In the genomic region with DNA sequence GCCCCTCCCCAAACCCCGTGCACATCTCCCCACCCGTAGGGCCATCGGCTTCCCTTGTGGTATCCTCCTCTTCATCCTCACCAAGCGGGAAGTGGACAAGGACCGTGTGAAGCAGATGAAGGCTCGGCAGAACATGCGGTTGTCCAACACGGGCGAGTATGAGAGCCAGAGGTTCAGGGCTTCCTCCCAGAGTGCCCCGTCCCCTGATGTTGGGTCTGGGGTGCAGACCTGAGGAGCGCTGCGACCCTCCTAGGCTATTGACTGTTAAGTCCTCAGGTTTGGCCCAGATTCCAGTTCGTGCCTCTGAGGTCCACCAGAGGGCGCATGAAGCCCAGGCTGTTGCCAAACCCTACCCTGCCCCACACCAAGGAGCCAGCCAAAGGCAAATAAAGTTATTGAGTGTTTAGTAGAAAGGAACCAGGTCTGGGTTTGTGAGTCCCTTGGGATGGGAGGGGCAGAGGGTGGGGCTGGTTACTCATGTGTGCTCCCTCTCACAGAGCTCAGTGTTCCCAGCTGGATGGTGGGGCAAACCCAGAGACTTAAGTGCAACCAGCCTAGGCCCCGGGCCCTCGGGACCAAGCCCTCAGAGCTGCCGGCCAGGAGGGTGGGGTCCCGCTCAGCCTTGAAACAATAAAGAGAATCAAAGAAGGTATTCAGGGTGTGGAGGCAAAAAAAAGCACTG, we compare ENCODE assay signal across 8 cellular contexts. TPM values are rescaled to one million over a fixed set of nuclear protein-coding genes. Genes with fewer than 3 reads are reported as not detected.
DNase-seq lines count a peak whose midpoint lies in the region; ATAC-seq and TF ChIP-seq lines count a peak whose summit lies in the region.

No MANE protein-coding gene starts in this region.

- H3K4me1 ChIP-seq in tibial nerve: peaks cover 5 to 68% (median 33%) of the 10 kb centered on the region in 4 donors

- POLR2A ChIA-PET in AG04450 (lab: Yijun Ruan, JAX): interaction anchor here (0.7 to 3.0 kb wide), 4 partner anchors 12 to 25 kb away, joined by 4 to 17 read pairs (median 5); no protein-coding TSS in a partner anchor

- no peaks in the 10 kb centered on the region; the same call in 1 of the 2 replicates for H3K9me3 ChIP-seq in AG04450 (ENCODE audit: control insufficient read depth, insufficient read depth, low read length)
- H3K9me3 ChIP-seq in tibial nerve: no peaks in the 10 kb centered on the region

- H3K36me3 Mint-ChIP-seq in activated naive CD4-positive, alpha-beta T cell treated with anti-CD3 and anti-CD28 coated beads, Interleukin-2, amount 50 U/mL, for 24 hours: peaks cover 10% of the 10 kb centered on the region
- H3K36me3 Mint-ChIP-seq in glutamatergic neuron (ENCODE audit: unreplicated experiment): no peaks in the 10 kb centered on the region

- no peaks in the 10 kb centered on the region for H3K27me3 Mint-ChIP-seq in activated naive CD4-positive, alpha-beta T cell treated with anti-CD3 and anti-CD28 coated beads, Interleukin-2, amount 50 U/mL, for 24 hours
- peaks cover 13% of the 10 kb centered on the region for H3K27me3 Mint-ChIP-seq in glutamatergic neuron (ENCODE audit: unreplicated experiment)

- H3K4me3 Mint-ChIP-seq in activated naive CD4-positive, alpha-beta T cell treated with anti-CD3 and anti-CD28 coated beads, Interleukin-2, amount 50 U/mL, for 24 hours: peak overlapping the region; percentile 33
- peak overlapping the region; percentile 31 for H3K4me3 Mint-ChIP-seq in glutamatergic neuron (ENCODE audit: unreplicated experiment)

- no peak for DNase-seq in AG04450 (ENCODE audit: low read depth, low spot score)
- DNase-seq in MV-4-11 (lab: John Stamatoyannopoulos, UW): peak; percentile 68
- DNase-seq in glutamatergic neuron: peak; percentile 86
- peak; percentile 66 to 97 (median 84) for DNase-seq in posterior cingulate gyrus
- peak; percentile 92 for DNase-seq in tibial nerve (ENCODE audit: low spot score in 2 of 2)

- H3K27ac ChIP-seq in AG04450 (ENCODE audit: low read depth, low read length) (peak overlapping the region; percentile 31), tibial nerve (peak overlapping the region; percentile 47 to 95 (median 74))

- peak; percentile 93 for TF ChIP-seq CTCF in AG04450 (IDR thresholded peaks at IDR 0.05; ENCODE audit: low read depth, low read length)
- TF ChIP-seq CTCF in glutamatergic neuron (IDR thresholded peaks at IDR 0.05; ENCODE audit: partially characterized antibody, unreplicated experiment): peak; percentile 86
- peak; percentile 83 to 96 (median 93) for TF ChIP-seq CTCF in tibial nerve (IDR thresholded peaks at IDR 0.05)

- H3K4me3 ChIP-seq in AG04450 (ENCODE audit: low read depth, low read length): no peak overlapping the region
- H3K4me3 ChIP-seq in tibial nerve: peak overlapping the region in 1 of 4 donors; percentile 94

- TF ChIP-seq EP300 in tibial nerve (IDR thresholded peaks at IDR 0.05): peak; percentile 88 to 93

- no peak for TF ChIP-seq POLR2A in tibial nerve (IDR thresholded peaks at IDR 0.05)

- peaks cover 0 to 49% (median 24%) of the 10 kb centered on the region in 3 donors for H3K36me3 ChIP-seq in tibial nerve

- H3K9me3 Mint-ChIP-seq in activated naive CD4-positive, alpha-beta T cell treated with anti-CD3 and anti-CD28 coated beads, Interleukin-2, amount 50 U/mL, for 24 hours: no peaks in the 10 kb centered on the region
- peaks cover 7% of the 10 kb centered on the region for H3K9me3 Mint-ChIP-seq in glutamatergic neuron (ENCODE audit: unreplicated experiment)

- H3K4me1 Mint-ChIP-seq in activated naive CD4-positive, alpha-beta T cell treated with anti-CD3 and anti-CD28 coated beads, Interleukin-2, amount 50 U/mL, for 24 hours: peaks cover 43% of the 10 kb centered on the region
- peaks cover 33% of the 10 kb centered on the region for H3K4me1 Mint-ChIP-seq in glutamatergic neuron (ENCODE audit: low read depth, unreplicated experiment)

- H3K27ac Mint-ChIP-seq in activated naive CD4-positive, alpha-beta T cell treated with anti-CD3 and anti-CD28 coated beads, Interleukin-2, amount 50 U/mL, for 24 hours: peak overlapping the region; percentile 46
- H3K27ac Mint-ChIP-seq in glutamatergic neuron (ENCODE audit: unreplicated experiment): no peak overlapping the region

- ATAC-seq in GM18907 (IDR thresholded peaks at IDR 0.05; ENCODE audit: unreplicated experiment): peak; percentile 31
- ATAC-seq in SK-N-SH treated with all-trans-retinoic acid at 6 μM for 48 hours: peak; percentile 42

- 12% methylated on average over 17 to 18 of the region's 18 CpGs for WGBS in tibial nerve, 2 donors

- CTCF ChIA-PET in AG04450 (lab: Charles Lee): interaction anchor here (0.5 to 4.9 kb wide), 26 partner anchors 11 to 330 kb away, joined by 3 to 73 read pairs (median 4); partner anchors contain the start of genes CATIP and TMBIM1

- intact Hi-C loops in posterior cingulate gyrus (cut with DNase I): loop anchor here (2.0 to 5.0 kb wide), 2 partner anchors 124 to 295 kb away; partner anchors contain the start of genes CNOT9 and USP37

- no peaks in the 10 kb centered on the region for H3K27me3 ChIP-seq in AG04450 (ENCODE audit: control insufficient read depth, insufficient read depth, low read length)
- H3K27me3 ChIP-seq in tibial nerve: no peaks in the 10 kb centered on the region

TF ChIP-seq in SK-N-SH treated with all-trans-retinoic acid at 6 μM for 48 hours, 23 proteins besides CTCF, POLR2A, EP300 and RAD21:
- TF ChIP-seq CREB5 (CRISPR knock-in tag; IDR thresholded peaks at IDR 0.05; ENCODE audit: low read depth) (no peak), CSRNP3 (CRISPR knock-in tag; IDR thresholded peaks at IDR 0.05) (no peak), PPARA (CRISPR knock-in tag; IDR thresholded peaks at IDR 0.05; ENCODE audit: borderline replicate concordance) (no peak), ARNTL (CRISPR knock-in tag; IDR thresholded peaks at IDR 0.05; ENCODE audit: borderline replicate concordance, low read depth) (no peak), ESRRG (CRISPR knock-in tag; IDR thresholded peaks at IDR 0.05) (no peak), ZFP3 (CRISPR knock-in tag; IDR thresholded peaks at IDR 0.05) (no peak)

RNA-seq across cellular contexts. Expression of gene PNKD, which starts 2.4 kb away (rescaled TPM):
- polyA plus RNA-seq in AG04450 (2011; rRNA removed): 32.1 and 45.9 TPM in 2 replicates
- 12.6 and 18.3 TPM in 2 replicates for polyA minus RNA-seq in AG04450 (2011; rRNA and poly(A)+ RNA removed)
- total RNA-seq in glutamatergic neuron (ENCODE audit: unreplicated experiment): 44.2 TPM
- total RNA-seq in tibial nerve: 10 to 100 TPM; 62.3 to 68.9 (median 63.6) TPM

RNA-seq across cellular contexts. Expression of gene AAMP, which starts 2.7 kb away (rescaled TPM):
- polyA plus RNA-seq in AG04450 (2011; rRNA removed): 51.6 and 55.1 TPM in 2 replicates
- 38.3 and 49.8 TPM in 2 replicates for polyA minus RNA-seq in AG04450 (2011; rRNA and poly(A)+ RNA removed)
- 64.6 TPM for total RNA-seq in glutamatergic neuron (ENCODE audit: unreplicated experiment)
- total RNA-seq in tibial nerve: 100 to 1,000 TPM; 111 to 179 (median 143) TPM

RNA-seq across cellular contexts. Expression of gene GPBAR1, which starts 11.9 kb away (rescaled TPM):
- 0.05 TPM in 1 of 2 replicates, not detected in the other for polyA plus RNA-seq in AG04450 (2011; rRNA removed)
- polyA minus RNA-seq in AG04450 (2011; rRNA and poly(A)+ RNA removed): 0.17 and 0.23 TPM in 2 replicates
- 1.6 TPM for total RNA-seq in glutamatergic neuron (ENCODE audit: unreplicated experiment)
- total RNA-seq in tibial nerve: 10 to 100 TPM in 2 of 4 donors, 1 to 10 TPM in 2; 4.6 to 37.8 (median 13.5) TPM

RNA-seq across cellular contexts. Expression of gene TMBIM1, which starts 19.6 kb away (rescaled TPM):
- polyA plus RNA-seq in AG04450 (2011; rRNA removed): 91.4 and 105 TPM in 2 replicates
- 70.2 and 73.1 TPM in 2 replicates for polyA minus RNA-seq in AG04450 (2011; rRNA and poly(A)+ RNA removed)
- total RNA-seq in glutamatergic neuron (ENCODE audit: unreplicated experiment) (1.8 TPM), tibial nerve (100 to 1,000 TPM; 183 to 282 (median 202) TPM)

RNA-seq across cellular contexts. Expression of gene ARPC2, which starts 55.7 kb away (rescaled TPM):
- polyA plus RNA-seq in AG04450 (2011; rRNA removed): 548 and 666 TPM in 2 replicates
- 295 and 307 TPM in 2 replicates for polyA minus RNA-seq in AG04450 (2011; rRNA and poly(A)+ RNA removed)
- 207 TPM for total RNA-seq in glutamatergic neuron (ENCODE audit: unreplicated experiment)
- 100 to 1,000 TPM; 193 to 248 (median 222) TPM for total RNA-seq in tibial nerve
